In genomic region chr2:20164061-20164733, GRCh38 we compare ENCODE assay signal across 12 cellular contexts.
A peak's percentile ranks its signal among the peaks of the same experiment; 100 is the strongest.
DNase-seq lines count a peak whose midpoint lies in the region; ATAC-seq and TF ChIP-seq lines count a peak whose summit lies in the region.
"Had no signal": no experiment of that assay in that cellular context is flagged by ENCODE, and none has a peak within 500 bp of the region (broad histone marks: within the 10 kb centered on the region; RNA-seq: fewer than 3 reads in every experiment).

No MANE protein-coding gene starts in this region.

- no peaks in the 10 kb centered on the region for H3K36me3 Mint-ChIP-seq in activated CD8-positive, alpha-beta T cell treated with anti-CD3 and anti-CD28 coated beads, Interleukin-2, amount 10 ng/mL, durations not matched to agents 7 days and 5 days (ENCODE audit: low read depth)
- no peaks in the 10 kb centered on the region for H3K36me3 Mint-ChIP-seq in activated CD8-positive, alpha-beta T cell treated with anti-CD3 and anti-CD28 coated beads for 36 hours (ENCODE audit: low read depth)
- H3K36me3 Mint-ChIP-seq in stimulated activated effector memory CD8-positive, alpha-beta T cell treated with anti-CD3 and anti-CD28 coated beads, Interleukin-12 subunit alpha, Interleukin-12 subunit beta, amount 100 ng/mL, for 72 hours, result no peaks in the 10 kb centered on the region

- no peak overlapping the region for H3K4me3 Mint-ChIP-seq in activated CD8-positive, alpha-beta T cell treated with anti-CD3 and anti-CD28 coated beads, Interleukin-2, amount 10 ng/mL, durations not matched to agents 7 days and 5 days
- no peak overlapping the region for H3K4me3 Mint-ChIP-seq in activated CD8-positive, alpha-beta T cell treated with anti-CD3 and anti-CD28 coated beads for 36 hours
- no peak overlapping the region for H3K4me3 Mint-ChIP-seq in stimulated activated effector memory CD8-positive, alpha-beta T cell treated with anti-CD3 and anti-CD28 coated beads, Interleukin-12 subunit alpha, Interleukin-12 subunit beta, amount 100 ng/mL, for 72 hours
- H3K4me3 Mint-ChIP-seq: stimulated activated naive CD8-positive, alpha-beta T cell treated with anti-CD3 and anti-CD28 coated beads, Interleukin-15, Interleukin-2, amounts not matched to agents 100 ng/mL and 50 ng/mL, for 24 hours had no signal

- CTCF ChIA-PET in activated CD8-positive, alpha-beta T cell treated with anti-CD3 and anti-CD28 coated beads, Interleukin-2, amount 10 ng/mL, durations not matched to agents 7 days and 5 days (lab: Charles Lee), result no interaction called here
- CTCF ChIA-PET in activated CD8-positive, alpha-beta T cell treated with anti-CD3 and anti-CD28 coated beads for 36 hours (lab: Charles Lee), result no interaction called here

- H3K4me1 Mint-ChIP-seq in activated CD8-positive, alpha-beta T cell treated with anti-CD3 and anti-CD28 coated beads, Interleukin-2, amount 10 ng/mL, durations not matched to agents 7 days and 5 days (ENCODE audit: low read depth), result no peaks in the 10 kb centered on the region
- H3K4me1 Mint-ChIP-seq in activated CD8-positive, alpha-beta T cell treated with anti-CD3 and anti-CD28 coated beads for 36 hours (ENCODE audit: low read depth), result no peaks in the 10 kb centered on the region
- no peaks in the 10 kb centered on the region for H3K4me1 Mint-ChIP-seq in stimulated activated effector memory CD8-positive, alpha-beta T cell treated with anti-CD3 and anti-CD28 coated beads, Interleukin-12 subunit alpha, Interleukin-12 subunit beta, amount 100 ng/mL, for 72 hours

- H3K36me3 ChIP-seq in mucosa of descending colon (ENCODE audit: low read depth), result no peaks in the 10 kb centered on the region

- H3K27ac Mint-ChIP-seq in activated CD8-positive, alpha-beta T cell treated with anti-CD3 and anti-CD28 coated beads, Interleukin-2, amount 10 ng/mL, durations not matched to agents 7 days and 5 days, result no peak overlapping the region
- H3K27ac Mint-ChIP-seq in activated CD8-positive, alpha-beta T cell treated with anti-CD3 and anti-CD28 coated beads for 36 hours, result no peak overlapping the region
- no peak overlapping the region for H3K27ac Mint-ChIP-seq in stimulated activated effector memory CD8-positive, alpha-beta T cell treated with anti-CD3 and anti-CD28 coated beads, Interleukin-12 subunit alpha, Interleukin-12 subunit beta, amount 100 ng/mL, for 72 hours
- H3K27ac Mint-ChIP-seq: stimulated activated naive CD8-positive, alpha-beta T cell treated with anti-CD3 and anti-CD28 coated beads, Interleukin-15, Interleukin-2, amounts not matched to agents 100 ng/mL and 50 ng/mL, for 24 hours had no signal

- peaks cover 17% of the 10 kb centered on the region for H3K27me3 Mint-ChIP-seq in activated CD8-positive, alpha-beta T cell treated with anti-CD3 and anti-CD28 coated beads, Interleukin-2, amount 10 ng/mL, durations not matched to agents 7 days and 5 days (ENCODE audit: low read depth)
- peaks cover 4% of the 10 kb centered on the region for H3K27me3 Mint-ChIP-seq in activated CD8-positive, alpha-beta T cell treated with anti-CD3 and anti-CD28 coated beads for 36 hours

- H3K9me3 Mint-ChIP-seq in activated CD8-positive, alpha-beta T cell treated with anti-CD3 and anti-CD28 coated beads, Interleukin-2, amount 10 ng/mL, durations not matched to agents 7 days and 5 days (ENCODE audit: insufficient read depth), result no peaks in the 10 kb centered on the region
- no peaks in the 10 kb centered on the region for H3K9me3 Mint-ChIP-seq in activated CD8-positive, alpha-beta T cell treated with anti-CD3 and anti-CD28 coated beads for 36 hours
- H3K9me3 Mint-ChIP-seq in stimulated activated effector memory CD8-positive, alpha-beta T cell treated with anti-CD3 and anti-CD28 coated beads, Interleukin-12 subunit alpha, Interleukin-12 subunit beta, amount 100 ng/mL, for 72 hours, result no peaks in the 10 kb centered on the region
- H3K9me3 Mint-ChIP-seq: stimulated activated naive CD8-positive, alpha-beta T cell treated with anti-CD3 and anti-CD28 coated beads, Interleukin-15, Interleukin-2, amounts not matched to agents 100 ng/mL and 50 ng/mL, for 24 hours had no signal

- no peak overlapping the region for H3K4me3 ChIP-seq in NB4 (ENCODE audit: low read depth, low read length)
- H3K4me3 ChIP-seq in astrocyte of the spinal cord (ENCODE audit: low read depth, low read length), result no peak overlapping the region
- H3K4me3 ChIP-seq in mucosa of descending colon, result no peak overlapping the region

- in situ Hi-C loops in astrocyte of the spinal cord (cut with HindIII; ENCODE audit: low sequenced_read_pairs), result no loop called here

- no peaks in the 10 kb centered on the region for H3K9me3 ChIP-seq in mucosa of descending colon

- TF ChIP-seq POLR2A in NB4 (IDR thresholded peaks at IDR 0.05; ENCODE audit: extremely low read depth, insufficient read length), result no peak

- POLR2A ChIA-PET in activated CD8-positive, alpha-beta T cell treated with anti-CD3 and anti-CD28 coated beads, Interleukin-2, amount 10 ng/mL, durations not matched to agents 7 days and 5 days (lab: Charles Lee), result no interaction called here
- POLR2A ChIA-PET in activated CD8-positive, alpha-beta T cell treated with anti-CD3 and anti-CD28 coated beads for 36 hours (lab: Charles Lee), result no interaction called here

- H3K4me1 ChIP-seq in mucosa of descending colon (ENCODE audit: low read depth), result peaks cover 7% of the 10 kb centered on the region

- TF ChIP-seq CTCF in activated CD8-positive, alpha-beta T cell treated with anti-CD3 and anti-CD28 coated beads for 36 hours (IDR thresholded peaks at IDR 0.05), result no peak
- TF ChIP-seq CTCF in NB4 (IDR thresholded peaks at IDR 0.05; ENCODE audit: low read depth, low read length), result no peak
- TF ChIP-seq CTCF in astrocyte of the spinal cord (IDR thresholded peaks at IDR 0.05; ENCODE audit: low read depth, low read length), result no peak
- TF ChIP-seq CTCF in mucosa of descending colon (IDR thresholded peaks at IDR 0.05), result no peak

- intact Hi-C loops in activated CD8-positive, alpha-beta T cell treated with anti-CD3 and anti-CD28 coated beads for 36 hours (cut with micrococcal nuclease), result no loop called here
- intact Hi-C loops in mucosa of descending colon (cut with DNase I, micrococcal nuclease), result no loop called here

- peak; percentile 61 for ATAC-seq in activated CD8-positive, alpha-beta T cell treated with anti-CD3 and anti-CD28 coated beads, Interleukin-2, amount 10 ng/mL, durations not matched to agents 7 days and 5 days
- no peak for ATAC-seq in activated CD8-positive, alpha-beta T cell treated with anti-CD3 and anti-CD28 coated beads for 36 hours
- peak; percentile 29 for ATAC-seq in stimulated activated effector memory CD8-positive, alpha-beta T cell treated with anti-CD3 and anti-CD28 coated beads, Interleukin-12 subunit alpha, Interleukin-12 subunit beta, amount 100 ng/mL, for 72 hours
- no peak for ATAC-seq in mucosa of descending colon

- no peak for DNase-seq in activated CD8-positive, alpha-beta T cell treated with anti-CD3 and anti-CD28 coated beads, Interleukin-2, amount 10 ng/mL, durations not matched to agents 7 days and 5 days
- DNase-seq in activated CD8-positive, alpha-beta T cell treated with anti-CD3 and anti-CD28 coated beads for 36 hours, result no peak
- peak; percentile 40 for DNase-seq in NB4 (ENCODE audit: low read depth)
- DNase-seq in astrocyte of the spinal cord (ENCODE audit: low read depth, low spot score), result peak; percentile 22
- DNase-seq in stimulated activated effector memory CD8-positive, alpha-beta T cell treated with anti-CD3 and anti-CD28 coated beads, Interleukin-12 subunit alpha, Interleukin-12 subunit beta, amount 100 ng/mL, for 72 hours (ENCODE audit: low spot score in 2 of 2), result no peak
- no peak for DNase-seq in stimulated activated CD4-positive, alpha-beta T cell treated with anti-CD3 and anti-CD28 coated beads, Interleukin-15, amount 100 ng/mL, for 24 hours
- no peak for DNase-seq in mucosa of descending colon
- DNase-seq in NCI-H187 (lab: John Stamatoyannopoulos, UW), result no peak
- DNase-seq: activated gamma-delta T cell treated with Interleukin-2 at 50 U/mL for 16 hours, foreskin melanocyte, kidney glomerular epithelial cell had no signal

Comparison
In these comparisons a context has a peak if more than half of its experiments do, and no peak if none do; other contexts are left out.
1. ATAC-seq: peak in activated CD8-positive, alpha-beta T cell treated with anti-CD3 and anti-CD28 coated beads, Interleukin-2, amount 10 ng/mL, durations not matched to agents 7 days and 5 days (single experiment) and stimulated activated effector memory CD8-positive, alpha-beta T cell treated with anti-CD3 and anti-CD28 coated beads, Interleukin-12 subunit alpha, Interleukin-12 subunit beta, amount 100 ng/mL, for 72 hours (single experiment); none in activated CD8-positive, alpha-beta T cell treated with anti-CD3 and anti-CD28 coated beads for 36 hours (single experiment) and mucosa of descending colon (single experiment).
2. DNase-seq: peak in NB4 (single experiment) and astrocyte of the spinal cord (single experiment); none in activated CD8-positive, alpha-beta T cell treated with anti-CD3 and anti-CD28 coated beads, Interleukin-2, amount 10 ng/mL, durations not matched to agents 7 days and 5 days (single experiment), activated CD8-positive, alpha-beta T cell treated with anti-CD3 and anti-CD28 coated beads for 36 hours (single experiment), stimulated activated effector memory CD8-positive, alpha-beta T cell treated with anti-CD3 and anti-CD28 coated beads, Interleukin-12 subunit alpha, Interleukin-12 subunit beta, amount 100 ng/mL, for 72 hours (0 of 2), stimulated activated CD4-positive, alpha-beta T cell treated with anti-CD3 and anti-CD28 coated beads, Interleukin-15, amount 100 ng/mL, for 24 hours (single experiment), mucosa of descending colon (0 of 3) and NCI-H187 (0 of 2).